Comparison of ENCODE assay signal across 8 cellular contexts in the genomic region with DNA sequence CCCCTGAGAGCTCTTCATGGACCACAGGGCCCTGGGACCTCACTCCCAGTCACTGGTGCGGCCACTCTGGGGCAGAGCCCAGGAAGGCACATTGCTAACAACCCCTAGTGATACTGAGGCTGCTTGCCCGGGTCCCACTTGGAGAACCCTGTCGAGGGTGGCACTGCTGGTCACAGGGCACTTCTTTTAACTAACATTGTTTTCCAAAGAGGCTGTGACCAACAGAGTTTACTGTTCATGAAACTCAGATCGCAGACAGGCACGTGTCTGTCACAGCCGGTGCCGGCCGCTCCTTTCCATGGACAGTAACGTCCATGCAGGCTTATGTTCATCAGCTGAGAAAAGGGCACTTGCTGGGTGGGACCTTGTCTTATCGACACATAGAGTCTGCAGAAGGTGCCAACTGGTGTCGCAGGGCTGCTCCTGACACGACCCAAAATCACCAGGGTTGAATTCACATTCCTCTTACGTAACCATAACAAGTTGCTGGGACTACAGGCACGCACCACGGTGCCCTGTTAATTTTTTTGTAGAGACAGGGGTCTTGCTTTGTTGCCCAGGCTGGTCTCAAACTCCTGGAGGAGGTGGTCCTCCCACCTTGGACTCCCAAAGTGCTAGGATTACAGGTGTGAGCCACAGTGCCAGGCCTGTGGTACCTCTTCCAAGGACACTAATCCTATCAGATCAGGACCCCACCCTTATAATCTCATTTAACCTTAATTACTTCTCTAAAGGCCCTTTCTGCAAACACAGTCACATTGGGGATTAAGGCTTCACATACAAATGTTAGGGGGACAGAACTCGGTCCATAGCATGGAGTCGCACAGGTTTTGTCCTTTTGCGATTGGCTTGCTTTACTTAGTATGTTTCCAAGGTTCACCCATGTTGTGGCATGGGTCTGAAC. TPM values are rescaled to one million over a fixed set of nuclear protein-coding genes. Genes with fewer than 3 reads are reported as not detected.
DNase-seq lines count a peak whose midpoint lies in the region; ATAC-seq, FAIRE-seq and TF ChIP-seq lines count a peak whose summit lies in the region.

No MANE protein-coding gene starts in this region.

- ATAC-seq in activated T-cell treated with anti-CD3 and anti-CD28 coated beads, Interleukin-2, amount 50 U/mL, for 72 hours (replicated peaks in 1 of 2): no peak
- ATAC-seq in activated naive CD8-positive, alpha-beta T cell treated with anti-CD3 and anti-CD28 coated beads, Interleukin-2, amount 10 ng/mL, durations not matched to agents 7 days and 5 days (ENCODE audit: low read depth): no peak
- ATAC-seq in HepG2: peak; percentile 45

- FAIRE-seq in HepG2 (lab: Jason Lieb, UNC): peak; percentile 57

- H3K27ac ChIP-seq in HepG2 (ENCODE audit: extremely low read length, insufficient read depth, low read length) (peak overlapping the region; percentile 53), tibial artery (peak overlapping the region; percentile 69 to 81)

- H3K27me3 Mint-ChIP-seq in activated T-cell treated with anti-CD3 and anti-CD28 coated beads, Interleukin-2, amount 50 U/mL, for 72 hours (ENCODE audit: low read depth): no peaks in the 10 kb centered on the region
- H3K27me3 Mint-ChIP-seq in activated naive CD8-positive, alpha-beta T cell treated with anti-CD3 and anti-CD28 coated beads, Interleukin-2, amount 10 ng/mL, durations not matched to agents 7 days and 5 days: no peaks in the 10 kb centered on the region

- peak overlapping the region; percentile 98 for H3K4me2 ChIP-seq in HepG2 (ENCODE audit: low read depth, low read length)

- H3K9me3 ChIP-seq in HepG2 (ENCODE audit: low read length) (no peaks in the 10 kb centered on the region), tibial artery (no peaks in the 10 kb centered on the region)

- peak overlapping the region; percentile 92 to 93 for H3K4me3 Mint-ChIP-seq in activated T-cell treated with anti-CD3 and anti-CD28 coated beads, Interleukin-2, amount 50 U/mL, for 72 hours
- H3K4me3 Mint-ChIP-seq in activated naive CD8-positive, alpha-beta T cell treated with anti-CD3 and anti-CD28 coated beads, Interleukin-2, amount 10 ng/mL, durations not matched to agents 7 days and 5 days: peak overlapping the region; percentile 89

- BruUV-seq in HepG2 (replicated peaks; lab: Mats Ljungman, UMichigan): no TSS peak

- no peak for TF ChIP-seq CTCF in HepG2 (CRISPR knock-in tag; IDR thresholded peaks at IDR 0.05)
- TF ChIP-seq CTCF in tibial artery (IDR thresholded peaks at IDR 0.05): no peak

- H2AFZ ChIP-seq in HepG2 (ENCODE audit: low read length): no peak overlapping the region

- POLR2A ChIA-PET in activated naive CD8-positive, alpha-beta T cell treated with anti-CD3 and anti-CD28 coated beads, Interleukin-2, amount 10 ng/mL, durations not matched to agents 7 days and 5 days (lab: Charles Lee): interaction anchor here (2.0 to 2.3 kb wide), 3 partner anchors 51 to 133 kb away, joined by 8 to 19 read pairs (median 12); no protein-coding TSS in a partner anchor
- POLR2A ChIA-PET in HepG2 (lab: Yijun Ruan, JAX): interaction anchor here (1.4 kb wide), 1 partner anchor 60 kb away, joined by 7 read pairs; no protein-coding TSS in a partner anchor

- no peak for TF ChIP-seq POLR2A in HepG2 (IDR thresholded peaks at IDR 0.05; ENCODE audit: insufficient read depth in 1 of 2, low read depth in 2 of 2, low read length in 2 of 2)

- TF ChIP-seq EP300 in HepG2 (IDR thresholded peaks at IDR 0.05; ENCODE audit: low read depth in 2 of 2, low read length in 2 of 2) (no peak), HepG2 (CRISPR knock-in tag; IDR thresholded peaks at IDR 0.05; ENCODE audit: borderline replicate concordance) (no peak)

- peaks cover 0 to 3% of the 10 kb centered on the region in 2 donors for H3K36me3 Mint-ChIP-seq in activated T-cell treated with anti-CD3 and anti-CD28 coated beads, Interleukin-2, amount 50 U/mL, for 72 hours (ENCODE audit: insufficient read depth in 2 of 2)
- H3K36me3 Mint-ChIP-seq in activated naive CD8-positive, alpha-beta T cell treated with anti-CD3 and anti-CD28 coated beads, Interleukin-2, amount 10 ng/mL, durations not matched to agents 7 days and 5 days: no peaks in the 10 kb centered on the region

- H3K4me1 Mint-ChIP-seq in activated T-cell treated with anti-CD3 and anti-CD28 coated beads, Interleukin-2, amount 50 U/mL, for 72 hours (ENCODE audit: low read depth): peaks cover 55% of the 10 kb centered on the region
- peaks cover 24% of the 10 kb centered on the region for H3K4me1 Mint-ChIP-seq in activated naive CD8-positive, alpha-beta T cell treated with anti-CD3 and anti-CD28 coated beads, Interleukin-2, amount 10 ng/mL, durations not matched to agents 7 days and 5 days

- H3K27me3 ChIP-seq in HepG2 (ENCODE audit: control insufficient read depth in 1 of 2, insufficient read depth in 2 of 2, low read length in 2 of 2): no peaks in the 10 kb centered on the region; a peak in 2 of 5 replicates
- no peaks in the 10 kb centered on the region for H3K27me3 ChIP-seq in tibial artery

- H3K4me1 ChIP-seq in HepG2 (ENCODE audit: insufficient read depth, low read length): peaks cover 28% of the 10 kb centered on the region
- peaks cover 0 to 30% (median 23%) of the 10 kb centered on the region in 4 donors for H3K4me1 ChIP-seq in tibial artery

- CTCF ChIA-PET in HepG2 (lab: Yijun Ruan, JAX; ENCODE audit: low intra/inter-chr PET ratio, low total read pairs): no interaction called here

- H3K4me3 ChIP-seq in HepG2 (replicated peaks in 1 of 3; ENCODE audit: insufficient read depth in 1 of 3, low read depth in 2 of 3, low read length in 3 of 3) (peak overlapping the region; percentile 89 to 100 (median 92)), tibial artery (peak overlapping the region; percentile 74 to 91)

- TF ChIP-seq RAD21 in HepG2 (CRISPR knock-in tag; IDR thresholded peaks at IDR 0.05): no peak

- DNase-seq in activated T-cell treated with anti-CD3 and anti-CD28 coated beads, Interleukin-2, amount 50 U/mL, for 72 hours: no peak
- no peak for DNase-seq in activated T-cell treated with anti-CD3 and anti-CD28 coated beads, Interleukin-2, amount 50 U/mL, for 48 hours
- DNase-seq in activated naive CD8-positive, alpha-beta T cell treated with anti-CD3 and anti-CD28 coated beads, Interleukin-2, amount 10 ng/mL, durations not matched to agents 7 days and 5 days: no peak
- DNase-seq in HepG2 (ENCODE audit: low spot score) (no peak), tibial artery (no peak), DMS 273 treated with DMSO at 0.1 percent for 48 hours (lab: John Stamatoyannopoulos, UW) (no peak), NCI-H524 treated with DMSO at 0.1 percent for 48 hours (lab: John Stamatoyannopoulos, UW) (no peak), COR-L47 (lab: John Stamatoyannopoulos, UW) (no peak)

- H3K36me3 ChIP-seq in HepG2 (replicated peaks in 1 of 2; ENCODE audit: control insufficient read depth in 1 of 2, insufficient read depth in 2 of 2, low read length in 2 of 2) (peaks cover 2 to 25% of the 10 kb centered on the region in 2 experiments), tibial artery (peaks cover 0 to 14% (median 9%) of the 10 kb centered on the region in 3 donors)

- 81% methylated on average over 17 of the region's 18 CpGs for WGBS in HepG2 (ENCODE audit: low lambda C conversion rate)

- peaks cover 39% of the 10 kb centered on the region for H3K79me2 ChIP-seq in HepG2 (ENCODE audit: insufficient read depth, low read length)

- peak overlapping the region; percentile 89 for H3K9ac ChIP-seq in HepG2 (ENCODE audit: insufficient read depth, low read depth, low read length)

- peaks cover 16% of the 10 kb centered on the region for H4K20me1 ChIP-seq in HepG2 (ENCODE audit: insufficient read depth, low read length)

- in situ Hi-C loops in HepG2 (cut with HindIII; ENCODE audit: extremely low pct_ligation_motif_present, low pct_unique_long_range_greater_than_20kb): no loop called here

- no peaks in the 10 kb centered on the region for H3K9me3 Mint-ChIP-seq in activated T-cell treated with anti-CD3 and anti-CD28 coated beads, Interleukin-2, amount 50 U/mL, for 72 hours
- no peaks in the 10 kb centered on the region for H3K9me3 Mint-ChIP-seq in activated naive CD8-positive, alpha-beta T cell treated with anti-CD3 and anti-CD28 coated beads, Interleukin-2, amount 10 ng/mL, durations not matched to agents 7 days and 5 days

- intact Hi-C loops in HepG2 (cut with micrococcal nuclease; ENCODE audit: unreplicated experiment) (no loop called here), tibial artery (cut with DNase I; ENCODE audit: low total_unique reads) (no loop called here)

- H3K27ac Mint-ChIP-seq in activated T-cell treated with anti-CD3 and anti-CD28 coated beads, Interleukin-2, amount 50 U/mL, for 72 hours: peak overlapping the region; percentile 91
- H3K27ac Mint-ChIP-seq in activated naive CD8-positive, alpha-beta T cell treated with anti-CD3 and anti-CD28 coated beads, Interleukin-2, amount 10 ng/mL, durations not matched to agents 7 days and 5 days: peak overlapping the region; percentile 72

RNA-seq across cellular contexts. Expression of a gene that starts 1.2 kb away (rescaled TPM):
- 10 to 100 TPM; 88.7 to 99.0 TPM for total RNA-seq in activated T-cell treated with anti-CD3 and anti-CD28 coated beads, Interleukin-2, amount 50 U/mL, for 72 hours
- total RNA-seq in activated naive CD8-positive, alpha-beta T cell treated with anti-CD3 and anti-CD28 coated beads, Interleukin-2, amount 10 ng/mL, durations not matched to agents 7 days and 5 days: 10 to 100 TPM; 83.4 to 88.7 TPM
- total RNA-seq in HepG2 (2016; rRNA removed; fragmentation: Illumina TruSeq; extraction: Trizol): 19.7 and 27.4 TPM in 2 replicates
- total RNA-seq in HepG2 (2016; cell fraction: cytosol; rRNA removed; fragmentation: Illumina TruSeq; extraction: Trizol; ENCODE audit: low read depth): 19.4 and 24.7 TPM in 2 replicates
- 14.3 and 27.1 TPM in 2 replicates for total RNA-seq in HepG2 (2016; cell fraction: insoluble cytoplasmic fraction; rRNA removed; fragmentation: Illumina TruSeq; extraction: Trizol)
- 13.2 and 13.7 TPM in 2 replicates for total RNA-seq in HepG2 (2016; cell fraction: membrane; rRNA removed; fragmentation: Illumina TruSeq; extraction: Trizol)
- 23.0 and 25.0 TPM in 2 replicates for total RNA-seq in HepG2 (2016; cell fraction: nucleus; rRNA removed; fragmentation: Illumina TruSeq; extraction: Trizol)
- polyA plus RNA-seq in HepG2 (2011; rRNA removed): 11.2 and 12.7 TPM in 2 replicates
- 5.1 and 6.6 TPM in 2 replicates for polyA plus RNA-seq in HepG2 (2011; cell fraction: cytosol; rRNA removed)
- polyA plus RNA-seq in HepG2 (2011; cell fraction: nucleus; rRNA removed): 52.8 and 62.1 TPM in 2 replicates
- polyA plus RNA-seq in HepG2 (2012): 25.6 and 26.4 TPM in 2 replicates
- 2.5 and 2.8 TPM in 2 replicates for polyA plus RNA-seq in HepG2 (2016; cell fraction: cytosol; fragmentation: Illumina TruSeq; extraction: Trizol; ENCODE audit: low read depth)
- 25.5 and 39.1 TPM in 2 replicates for polyA plus RNA-seq in HepG2 (2016; cell fraction: insoluble cytoplasmic fraction; fragmentation: Illumina TruSeq; extraction: Trizol; ENCODE audit: low read depth)
- polyA plus RNA-seq in HepG2 (2016; cell fraction: membrane; fragmentation: Illumina TruSeq; extraction: Trizol; ENCODE audit: low read depth): 6.0 and 7.1 TPM in 2 replicates
- 81.5 and 103 TPM in 2 replicates for polyA plus RNA-seq in HepG2 (2016; cell fraction: nucleus; fragmentation: Illumina TruSeq; extraction: Trizol; ENCODE audit: insufficient read depth, low read depth)
- 8.7 and 11.6 TPM in 2 replicates for polyA minus RNA-seq in HepG2 (2011; rRNA and poly(A)+ RNA removed; ENCODE audit: low replicate concordance)
- polyA minus RNA-seq in HepG2 (2011; cell fraction: cytosol; rRNA and poly(A)+ RNA removed): 9.7 and 11.0 TPM in 2 replicates
- 21.3 and 25.5 TPM in 2 replicates for polyA minus RNA-seq in HepG2 (2011; cell fraction: nucleus; rRNA and poly(A)+ RNA removed)
